6 cellular contexts compared by ENCODE assay signal in the genomic region with DNA sequence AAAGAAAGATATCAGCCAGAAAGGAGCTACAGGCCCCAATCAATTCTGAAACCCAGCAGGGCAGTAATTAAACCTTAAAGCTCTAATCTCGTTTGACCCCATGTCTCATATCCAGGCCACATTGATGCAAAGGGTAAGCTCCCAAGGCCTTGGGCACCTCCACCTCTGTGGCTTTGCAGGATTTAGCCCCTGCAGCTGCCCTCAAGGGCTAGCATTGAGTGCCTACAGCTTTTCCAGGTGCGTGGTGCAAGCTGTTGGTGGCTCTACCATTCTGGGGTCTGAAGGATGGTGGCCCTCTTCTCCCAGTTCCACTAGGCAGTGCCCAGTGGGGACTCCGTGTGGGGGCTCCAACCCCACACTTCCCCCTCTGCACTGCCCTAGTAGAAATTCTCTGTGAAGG.
"Had no signal": no experiment of that assay in that cellular context is flagged by ENCODE, and none has a peak within 500 bp of the region (broad histone marks: within the 10 kb centered on the region; RNA-seq: fewer than 3 reads in every experiment).

No MANE protein-coding gene starts in this region.

- H3K27me3 Mint-ChIP-seq: IgD-negative memory B cell had no signal

- H3K27ac Mint-ChIP-seq: GM23338, H9, IgD-negative memory B cell had no signal

- ATAC-seq: GM23338, HepG2 had no signal

- H3K36me3 Mint-ChIP-seq: IgD-negative memory B cell had no signal

- H3K4me3 ChIP-seq: GM23338 had no signal

- H3K4me1 Mint-ChIP-seq: GM23338, H9, IgD-negative memory B cell had no signal

- DNase-seq: H9, HCEC 1CT had no signal

- H3K27ac ChIP-seq: HL-60 had no signal

- H3K4me3 Mint-ChIP-seq: GM23338, H9, IgD-negative memory B cell had no signal
